Comparison of ENCODE assay signal across 14 cellular contexts in genomic region chr10:116756277-116756676, GRCh38. TPM values are rescaled to one million over a fixed set of nuclear protein-coding genes. Genes with fewer than 3 reads are reported as not detected.
DNase-seq lines count a peak whose midpoint lies in the region; TF ChIP-seq lines count a peak whose summit lies in the region.
"Had no signal": no experiment of that assay in that cellular context is flagged by ENCODE, and none has a peak within 500 bp of the region (broad histone marks: within the 10 kb centered on the region; RNA-seq: fewer than 3 reads in every experiment).

No MANE protein-coding gene starts in this region.

- no peak overlapping the region for H3K4me3 Mint-ChIP-seq in endodermal cell
- no peak overlapping the region for H3K4me3 Mint-ChIP-seq in CD8-positive, alpha-beta memory T cell
- H3K4me3 Mint-ChIP-seq: activated T-cell treated with anti-CD3 and anti-CD28 coated beads, Interleukin-2, amount 50 U/mL, for 72 hours; naive thymus-derived CD8-positive, alpha-beta T cell had no signal

- H3K27me3 ChIP-seq in dorsolateral prefrontal cortex, result no peaks in the 10 kb centered on the region
- H3K27me3 ChIP-seq in sigmoid colon, result no peaks in the 10 kb centered on the region
- no peaks in the 10 kb centered on the region for H3K27me3 ChIP-seq in MM.1S (replicated peaks; ENCODE audit: insufficient read depth, low read length)
- no peaks in the 10 kb centered on the region for H3K27me3 ChIP-seq in endodermal cell (ENCODE audit: control insufficient read depth, insufficient read depth, low read length, poor library complexity, severe bottlenecking)
- peaks cover 4% of the 10 kb centered on the region for H3K27me3 ChIP-seq in CD8-positive, alpha-beta memory T cell (ENCODE audit: insufficient read depth, low read length, poor library complexity, severe bottlenecking)
- H3K27me3 ChIP-seq: esophagus squamous epithelium had no signal

- POLR2A ChIA-PET in CD8-positive, alpha-beta memory T cell (lab: Charles Lee), result no interaction called here

- H3K27ac Mint-ChIP-seq in endodermal cell, result no peak overlapping the region
- H3K27ac Mint-ChIP-seq in CD8-positive, alpha-beta memory T cell, result peak overlapping the region in 2 of 8 donors; percentile 24 to 47
- H3K27ac Mint-ChIP-seq: activated T-cell treated with anti-CD3 and anti-CD28 coated beads, Interleukin-2, amount 50 U/mL, for 72 hours had no signal

- peak overlapping the region in 2 of 59 donors; percentile 10 to 21 for H3K4me3 ChIP-seq in dorsolateral prefrontal cortex
- no peak overlapping the region for H3K4me3 ChIP-seq in sigmoid colon
- H3K4me3 ChIP-seq in MM.1S (ENCODE audit: low read length), result no peak overlapping the region
- no peak overlapping the region for H3K4me3 ChIP-seq in endodermal cell (ENCODE audit: low read length)
- no peak overlapping the region for H3K4me3 ChIP-seq in CD8-positive, alpha-beta memory T cell (ENCODE audit: low read length)
- H3K4me3 ChIP-seq: esophagus squamous epithelium, GM12878 had no signal

- H3K79me2 ChIP-seq in MM.1S (ENCODE audit: low read length), result no peaks in the 10 kb centered on the region

- 32 to 61% methylated on average over 8 of the region's 8 CpGs for WGBS in sigmoid colon, 2 donors
- 83 to 92% methylated on average over 3 to 8 of the region's 8 CpGs for WGBS in endodermal cell (ENCODE audit: insufficient coverage in 1 of 2, insufficient read length in 1 of 2), 2 experiments

- no peaks in the 10 kb centered on the region for H4K20me1 ChIP-seq in MM.1S (ENCODE audit: insufficient read depth, low read length)

- H3K27me3 Mint-ChIP-seq in endodermal cell (ENCODE audit: insufficient read depth), result peaks cover 5% of the 10 kb centered on the region
- peaks cover 9 to 11% of the 10 kb centered on the region in 2 donors for H3K27me3 Mint-ChIP-seq in CD8-positive, alpha-beta memory T cell

- no peak for TF ChIP-seq POLR2A in sigmoid colon (IDR thresholded peaks at IDR 0.05)

- H3K9ac ChIP-seq in MM.1S (ENCODE audit: low read length), result no peak overlapping the region
- no peak overlapping the region for H3K9ac ChIP-seq in endodermal cell (ENCODE audit: extremely low read depth, low read length, poor library complexity, severe bottlenecking)

- H3K36me3 ChIP-seq in sigmoid colon (no peaks in the 10 kb centered on the region), MM.1S (replicated peaks; ENCODE audit: insufficient read depth, low read length) (no peaks in the 10 kb centered on the region), endodermal cell (ENCODE audit: control insufficient read depth, insufficient read depth, low read length) (no peaks in the 10 kb centered on the region)
- no peaks in the 10 kb centered on the region for H3K36me3 ChIP-seq in CD8-positive, alpha-beta memory T cell (ENCODE audit: insufficient read depth, low read length)
- H3K36me3 ChIP-seq: esophagus squamous epithelium had no signal

- H3K4me2 ChIP-seq in MM.1S (ENCODE audit: low read depth, low read length), result no peak overlapping the region

- TF ChIP-seq CTCF in dorsolateral prefrontal cortex (IDR thresholded peaks at IDR 0.05 in 54 of 56, conservative IDR thresholded peaks at IDR 0.05 in 2 of 56; ENCODE audit: low read depth in 1 of 56, partially characterized antibody in 56 of 56), result peak in 7 of 56 donors; percentile 13 to 22 (median 16)
- no peak for TF ChIP-seq CTCF in sigmoid colon (IDR thresholded peaks at IDR 0.05)
- no peak for TF ChIP-seq CTCF in MM.1S (IDR thresholded peaks at IDR 0.05; ENCODE audit: low read length)
- no peak for TF ChIP-seq CTCF in endodermal cell (conservative IDR thresholded peaks at IDR 0.05)

- intact Hi-C loops in dorsolateral prefrontal cortex (cut with DNase I), result no loop called here
- intact Hi-C loops in sigmoid colon (cut with DNase I), result no loop called here

- H3K9me3 ChIP-seq in sigmoid colon, result no peaks in the 10 kb centered on the region
- no peaks in the 10 kb centered on the region for H3K9me3 ChIP-seq in MM.1S (replicated peaks; ENCODE audit: insufficient read depth, low read length)
- H3K9me3 ChIP-seq in endodermal cell (ENCODE audit: control insufficient read depth, low read length), result no peaks in the 10 kb centered on the region
- no peaks in the 10 kb centered on the region for H3K9me3 ChIP-seq in CD8-positive, alpha-beta memory T cell (ENCODE audit: low read length)
- H3K9me3 ChIP-seq: esophagus squamous epithelium had no signal

- H3K4me1 ChIP-seq in sigmoid colon (peaks cover 0 to 14% (median 10%) of the 10 kb centered on the region in 4 donors), MM.1S (ENCODE audit: low read length) (no peaks in the 10 kb centered on the region), endodermal cell (ENCODE audit: control insufficient read depth, insufficient read depth, low read length) (no peaks in the 10 kb centered on the region)
- H3K4me1 ChIP-seq in CD8-positive, alpha-beta memory T cell (ENCODE audit: insufficient read depth, low read length), result no peaks in the 10 kb centered on the region

- in situ Hi-C loops in G401 (cut with HindIII; ENCODE audit: low sequenced_read_pairs), result no loop called here

- H3K27ac ChIP-seq in dorsolateral prefrontal cortex, result peak overlapping the region in 58 of 59 donors; percentile 37 to 95 (median 89)
- H3K27ac ChIP-seq in sigmoid colon, result peak overlapping the region; percentile 66 to 69 (median 68)
- no peak overlapping the region for H3K27ac ChIP-seq in MM.1S (ENCODE audit: low read length)
- no peak overlapping the region for H3K27ac ChIP-seq in endodermal cell (ENCODE audit: low read depth, low read length)
- H3K27ac ChIP-seq in CD8-positive, alpha-beta memory T cell (ENCODE audit: low read depth, low read length), result no peak overlapping the region

- no peaks in the 10 kb centered on the region for H3K9me2 ChIP-seq in MM.1S (replicated peaks; ENCODE audit: insufficient read depth, low read length)

- peak; percentile 28 for DNase-seq in G401 (ENCODE audit: low spot score)
- DNase-seq in dorsolateral prefrontal cortex, result peak in 9 of 10 donors; percentile 66 to 86 (median 81)
- DNase-seq in inferior parietal cortex (ENCODE audit: extremely low spot score), result peak; percentile 73
- DNase-seq in sigmoid colon, result peak; percentile 78
- DNase-seq in MM.1S, result no peak
- no peak for DNase-seq in NCI-H1436 treated with DMSO at 0.1 percent for 48 hours (lab: John Stamatoyannopoulos, UW)
- no peak for DNase-seq in endodermal cell
- DNase-seq in CD8-positive, alpha-beta memory T cell, result no peak
- DNase-seq: activated T-cell treated with anti-CD3 and anti-CD28 coated beads, Interleukin-2, amount 50 U/mL, for 72 hours; DMS79; esophagus squamous epithelium; naive thymus-derived CD8-positive, alpha-beta T cell; stimulated activated CD4-positive, alpha-beta T cell treated with anti-CD3 and anti-CD28 coated beads, Interleukin-12 subunit alpha, Interleukin-12 subunit beta, amount 100 ng/mL, for 4 hours had no signal

- peaks cover 7% of the 10 kb centered on the region for H3K9me3 Mint-ChIP-seq in endodermal cell
- peaks cover 0 to 5% (median 0%) of the 10 kb centered on the region in 5 donors for H3K9me3 Mint-ChIP-seq in CD8-positive, alpha-beta memory T cell

- TF ChIP-seq EP300 in sigmoid colon (IDR thresholded peaks at IDR 0.05), result no peak

- H2AFZ ChIP-seq in MM.1S (ENCODE audit: low read length), result no peak overlapping the region

- no peaks in the 10 kb centered on the region for H3K4me1 Mint-ChIP-seq in endodermal cell
- no peaks in the 10 kb centered on the region for H3K4me1 Mint-ChIP-seq in CD8-positive, alpha-beta memory T cell
- H3K4me1 Mint-ChIP-seq: naive thymus-derived CD8-positive, alpha-beta T cell had no signal

- H3K36me3 Mint-ChIP-seq in endodermal cell (ENCODE audit: low read depth), result no peaks in the 10 kb centered on the region
- H3K36me3 Mint-ChIP-seq in CD8-positive, alpha-beta memory T cell, result peaks cover 0 to 3% (median 0%) of the 10 kb centered on the region in 3 donors

- CTCF ChIA-PET in CD8-positive, alpha-beta memory T cell (lab: Charles Lee), result no interaction called here

- H3F3A ChIP-seq in MM.1S (ENCODE audit: insufficient read depth, low read length), result no peaks in the 10 kb centered on the region

RNA-seq across cellular contexts. Expression of gene HSPA12A, which starts 13.9 kb away (rescaled TPM):
- total RNA-seq in G401 (2014; rRNA removed; shearing (Covaris generic)), result 0.18 and 0.47 TPM in 2 replicates
- 100 to 1,000 TPM in 118 of 120 experiments, 10 to 100 TPM in 2; 81.7 to 241 (median 174) TPM for total RNA-seq in dorsolateral prefrontal cortex
- total RNA-seq in sigmoid colon, result 10 to 100 TPM; 12.3 to 17.4 (median 15.4) TPM
- 1 to 10 TPM; 1.4 to 3.6 (median 3.0) TPM for polyA plus RNA-seq in sigmoid colon
- total RNA-seq in endodermal cell, result 10 to 100 TPM; 13.9 to 15.4 TPM
- polyA plus RNA-seq in endodermal cell (2013, experiment 1 of 2), result 5.3 TPM
- polyA plus RNA-seq in endodermal cell (2013, experiment 2 of 2), result 4.5 TPM
- total RNA-seq in CD8-positive, alpha-beta memory T cell, result under 1 TPM; 0.04 to 0.07 TPM
- polyA plus RNA-seq in CD8-positive, alpha-beta memory T cell, result not detected
- total RNA-seq: naive thymus-derived CD8-positive, alpha-beta T cell had no signal
- polyA plus RNA-seq: naive thymus-derived CD8-positive, alpha-beta T cell had no signal

Comparison
In these comparisons a context has a peak if more than half of its experiments do, and no peak if none do; other contexts are left out.
1. DNase-seq: peak in G401 (single experiment), dorsolateral prefrontal cortex (9 of 10), inferior parietal cortex (single experiment) and sigmoid colon (single experiment); none in MM.1S (single experiment), NCI-H1436 treated with DMSO at 0.1 percent for 48 hours (single experiment), endodermal cell (single experiment) and CD8-positive, alpha-beta memory T cell (0 of 5).
2. H3K27ac ChIP-seq: peak in dorsolateral prefrontal cortex (58 of 59) and sigmoid colon (4 of 4); none in MM.1S (single experiment), endodermal cell (single experiment) and CD8-positive, alpha-beta memory T cell (single experiment).